Comparison of ENCODE assay signal across 22 cellular contexts in the genomic region with DNA sequence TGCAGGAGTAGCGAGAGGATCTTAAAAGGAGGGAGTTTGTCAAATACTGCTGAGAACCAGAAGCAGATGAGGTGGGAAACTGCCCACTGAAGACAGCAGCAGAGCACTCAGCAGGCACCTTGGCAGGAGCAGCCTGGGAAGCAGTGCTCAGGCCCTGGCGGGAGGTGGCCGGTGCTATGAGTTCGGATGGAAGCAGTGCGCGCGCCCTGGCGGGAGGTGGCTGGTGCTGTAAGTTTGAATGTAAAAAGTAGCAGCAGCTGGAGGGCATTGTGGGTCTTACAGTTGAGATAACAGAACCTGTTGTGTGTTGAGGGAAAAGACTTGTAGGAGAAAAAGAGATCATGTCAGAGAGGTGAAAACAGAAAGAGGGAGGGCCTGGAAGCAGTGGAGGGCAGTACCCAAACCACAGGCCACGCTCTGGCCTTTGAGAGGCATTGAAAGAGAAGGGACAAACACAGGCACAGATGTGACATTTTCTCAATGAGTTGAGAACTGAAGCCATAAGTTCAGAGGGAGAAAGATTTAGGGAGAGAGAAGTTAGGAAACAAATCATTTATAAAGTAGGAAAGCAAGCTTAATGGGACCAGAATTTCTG.
"Had no signal": no experiment of that assay in that cellular context is flagged by ENCODE, and none has a peak within 500 bp of the region (broad histone marks: within the 10 kb centered on the region; RNA-seq: fewer than 3 reads in every experiment).

No MANE protein-coding gene starts in this region.

- H3K27me3 ChIP-seq: brain microvascular endothelial cell, cardiac muscle cell, Peyer's patch had no signal

- ATAC-seq: activated T-cell treated with anti-CD3 and anti-CD28 coated beads, Interleukin-2, amount 50 U/mL, for 4 hours; WTC11 had no signal

- H3K9me3 ChIP-seq: Peyer's patch had no signal

- H3K4me1 ChIP-seq: Peyer's patch had no signal

- H3K4me3 ChIP-seq: cardiac muscle cell, Peyer's patch had no signal

- H3K36me3 ChIP-seq: brain microvascular endothelial cell, cardiac muscle cell had no signal

- H3K27ac ChIP-seq: brain microvascular endothelial cell, cardiac muscle cell, Peyer's patch, RWPE1 had no signal

- DNase-seq: activated CD4-positive, alpha-beta memory T cell treated with anti-CD3 and anti-CD28 coated beads for 36 hours; activated CD4-positive, alpha-beta T cell treated with anti-CD3 and anti-CD28 coated beads, Interleukin-2, amount 10 ng/mL, durations not matched to agents 7 days and 5 days; activated CD4-positive, CD25-positive, alpha-beta regulatory T cell treated with anti-CD3 and anti-CD28 coated beads, Interleukin-2, amount 50 U/mL, for 72 hours; activated CD8-positive, alpha-beta memory T cell treated with anti-CD3 and anti-CD28 coated beads for 24 hours; activated gamma-delta T cell treated with Interleukin-2 at 50 U/mL for 16 hours; activated naive CD4-positive, alpha-beta T cell treated with anti-CD3 and anti-CD28 coated beads, Interleukin-2, amount 10 ng/mL, durations not matched to agents 7 days and 5 days; activated naive CD8-positive, alpha-beta T cell treated with anti-CD3 and anti-CD28 coated beads for 36 hours; activated T-cell treated with anti-CD3 and anti-CD28 coated beads, Interleukin-2, amount 50 U/mL, for 4 hours; MM.1S; NCI-H1092; NCI-H1417; NCI-H1930; NCI-H2171; NCI-H2227 treated with DMSO at 0.1 percent for 48 hours; NCI-H526; NCI-H774; Peyer's patch; Right ventricle myocardium superior had no signal
